In genomic region chr1:230176871-230177411, GRCh38 we compare ENCODE assay signal across 1 cellular context.
TF ChIP-seq lines count a peak whose summit lies in the region.

No MANE protein-coding gene starts in this region.

TF ChIP-seq in K562, 482 proteins besides CTCF, POLR2A, EP300 and RAD21 (continued from another document and continues in another):
- TF ChIP-seq GMEB1 (CRISPR knock-in tag; IDR thresholded peaks at IDR 0.05) (peak; percentile 30; the same call in 1 of the 2 replicates), RNF2 (IDR thresholded peaks at IDR 0.05) (peak; percentile 41; the same call in 1 of the 2 replicates), ZNF41 (CRISPR knock-in tag; conservative IDR thresholded peaks at IDR 0.05) (no peak), TBP (optimal IDR thresholded peaks at IDR 0.05; ENCODE audit: low read depth, low read length) (no peak), ETV1 (tag; conservative IDR thresholded peaks at IDR 0.05; ENCODE audit: low read depth) (peak; percentile 68), FOXJ3 (CRISPR knock-in tag; IDR thresholded peaks at IDR 0.05) (no peak), EP400 (IDR thresholded peaks at IDR 0.05) (peak; percentile 48), SREBF2 (CRISPR knock-in tag; IDR thresholded peaks at IDR 0.05) (no peak), MCM3 (IDR thresholded peaks at IDR 0.05) (no peak), BHLHE40 (IDR thresholded peaks at IDR 0.05; ENCODE audit: low read length) (0 out of 2 replicates have a peak, but pooled peaks have one; percentile 26), ZBTB17 (CRISPR knock-in tag; IDR thresholded peaks at IDR 0.05) (0 out of 2 replicates have a peak, but pooled peaks have one; percentile 47), SP1 (CRISPR knock-in tag; IDR thresholded peaks at IDR 0.05) (peak; percentile 40; the same call in 1 of the 2 replicates), ARID4B (CRISPR knock-in tag; IDR thresholded peaks at IDR 0.05) (no peak), TEAD2 (tag; IDR thresholded peaks at IDR 0.05) (no peak), CREB1 (IDR thresholded peaks at IDR 0.05) (no peak), CREB1 (CRISPR knock-in tag; IDR thresholded peaks at IDR 0.05) (no peak), ZNF121 (CRISPR knock-in tag; conservative IDR thresholded peaks at IDR 0.05) (no peak), ZNF766 (CRISPR knock-in tag; conservative IDR thresholded peaks at IDR 0.05) (peak; percentile 98), KAT7 (CRISPR knock-in tag; IDR thresholded peaks at IDR 0.05; ENCODE audit: borderline replicate concordance) (no peak), NR4A1 (CRISPR knock-in tag; IDR thresholded peaks at IDR 0.05) (0 out of 2 replicates have a peak, but pooled peaks have one; percentile 20), NR4A1 (tag; IDR thresholded peaks at IDR 0.05) (no peak), PKNOX1 (IDR thresholded peaks at IDR 0.05) (no peak), POU5F1 (IDR thresholded peaks at IDR 0.05; ENCODE audit: borderline replicate concordance, low read depth, low read length, partially characterized antibody) (no peak), ZNF318 (IDR thresholded peaks at IDR 0.05; ENCODE audit: borderline replicate concordance in 1 of 2, low read depth in 1 of 2) (no peak), E2F6 (IDR thresholded peaks at IDR 0.05; ENCODE audit: borderline replicate concordance in 1 of 2, extremely low read depth in 1 of 2, insufficient read depth in 1 of 2, insufficient read length in 1 of 2, low read depth in 1 of 2, low read length in 1 of 2, poor library complexity in 1 of 2, severe bottlenecking in 1 of 2) (peak in 1 of 2 experiments; percentile 16), RBBP5 (IDR thresholded peaks at IDR 0.05; ENCODE audit: borderline replicate concordance, insufficient read depth, low read length, poor library complexity, severe bottlenecking) (peak; percentile 46), SIN3A (IDR thresholded peaks at IDR 0.05; ENCODE audit: borderline replicate concordance in 2 of 2, control insufficient read depth in 1 of 2, low read depth in 2 of 2, low read length in 2 of 2) (peak in 1 of 2 experiments; percentile 25; a peak in 1 of 4 replicates), BRF1 (IDR thresholded peaks at IDR 0.05; ENCODE audit: borderline replicate concordance, extremely low read depth, insufficient read length) (no peak), ZNF431 (CRISPR knock-in tag; IDR thresholded peaks at IDR 0.05) (no peak), BMI1 (IDR thresholded peaks at IDR 0.05; ENCODE audit: low read length) (no peak), KLF16 (IDR thresholded peaks at IDR 0.05) (peak; percentile 17; the same call in 1 of the 2 replicates), ATF2 (CRISPR knock-in tag; IDR thresholded peaks at IDR 0.05) (no peak), ILK (tag; IDR thresholded peaks at IDR 0.05; ENCODE audit: borderline replicate concordance, low read depth) (no peak), ARID1B (IDR thresholded peaks at IDR 0.05) (peak; percentile 66), CREBBP (IDR thresholded peaks at IDR 0.05; ENCODE audit: low read depth, low read length) (no peak), ZKSCAN8 (CRISPR knock-in tag; IDR thresholded peaks at IDR 0.05) (no peak), TCFL5 (CRISPR knock-in tag; conservative IDR thresholded peaks at IDR 0.05) (no peak), SAFB (IDR thresholded peaks at IDR 0.05; ENCODE audit: borderline replicate concordance, low read depth, low read length) (no peak)
- TF ChIP-seq, protein P1, sequence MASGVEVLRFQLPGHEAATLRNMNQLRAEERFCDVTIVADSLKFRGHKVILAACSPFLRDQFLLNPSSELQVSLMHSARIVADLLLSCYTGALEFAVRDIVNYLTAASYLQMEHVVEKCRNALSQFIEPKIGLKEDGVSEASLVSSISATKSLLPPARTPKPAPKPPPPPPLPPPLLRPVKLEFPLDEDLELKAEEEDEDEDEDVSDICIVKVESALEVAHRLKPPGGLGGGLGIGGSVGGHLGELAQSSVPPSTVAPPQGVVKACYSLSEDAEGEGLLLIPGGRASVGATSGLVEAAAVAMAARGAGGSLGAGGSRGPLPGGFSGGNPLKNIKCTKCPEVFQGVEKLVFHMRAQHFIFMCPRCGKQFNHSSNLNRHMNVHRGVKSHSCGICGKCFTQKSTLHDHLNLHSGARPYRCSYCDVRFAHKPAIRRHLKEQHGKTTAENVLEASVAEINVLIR (CRISPR knock-in tag; IDR thresholded peaks at IDR 0.05), result no peak
- TF ChIP-seq, protein P2, sequence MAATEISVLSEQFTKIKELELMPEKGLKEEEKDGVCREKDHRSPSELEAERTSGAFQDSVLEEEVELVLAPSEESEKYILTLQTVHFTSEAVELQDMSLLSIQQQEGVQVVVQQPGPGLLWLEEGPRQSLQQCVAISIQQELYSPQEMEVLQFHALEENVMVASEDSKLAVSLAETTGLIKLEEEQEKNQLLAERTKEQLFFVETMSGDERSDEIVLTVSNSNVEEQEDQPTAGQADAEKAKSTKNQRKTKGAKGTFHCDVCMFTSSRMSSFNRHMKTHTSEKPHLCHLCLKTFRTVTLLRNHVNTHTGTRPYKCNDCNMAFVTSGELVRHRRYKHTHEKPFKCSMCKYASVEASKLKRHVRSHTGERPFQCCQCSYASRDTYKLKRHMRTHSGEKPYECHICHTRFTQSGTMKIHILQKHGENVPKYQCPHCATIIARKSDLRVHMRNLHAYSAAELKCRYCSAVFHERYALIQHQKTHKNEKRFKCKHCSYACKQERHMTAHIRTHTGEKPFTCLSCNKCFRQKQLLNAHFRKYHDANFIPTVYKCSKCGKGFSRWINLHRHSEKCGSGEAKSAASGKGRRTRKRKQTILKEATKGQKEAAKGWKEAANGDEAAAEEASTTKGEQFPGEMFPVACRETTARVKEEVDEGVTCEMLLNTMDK (IDR thresholded peaks at IDR 0.05; ENCODE audit: borderline replicate concordance, insufficient read depth, low read depth, low read length, poor library complexity, severe bottlenecking), result no peak
